ENCODE assay signal across 22 cellular contexts in the genomic region with DNA sequence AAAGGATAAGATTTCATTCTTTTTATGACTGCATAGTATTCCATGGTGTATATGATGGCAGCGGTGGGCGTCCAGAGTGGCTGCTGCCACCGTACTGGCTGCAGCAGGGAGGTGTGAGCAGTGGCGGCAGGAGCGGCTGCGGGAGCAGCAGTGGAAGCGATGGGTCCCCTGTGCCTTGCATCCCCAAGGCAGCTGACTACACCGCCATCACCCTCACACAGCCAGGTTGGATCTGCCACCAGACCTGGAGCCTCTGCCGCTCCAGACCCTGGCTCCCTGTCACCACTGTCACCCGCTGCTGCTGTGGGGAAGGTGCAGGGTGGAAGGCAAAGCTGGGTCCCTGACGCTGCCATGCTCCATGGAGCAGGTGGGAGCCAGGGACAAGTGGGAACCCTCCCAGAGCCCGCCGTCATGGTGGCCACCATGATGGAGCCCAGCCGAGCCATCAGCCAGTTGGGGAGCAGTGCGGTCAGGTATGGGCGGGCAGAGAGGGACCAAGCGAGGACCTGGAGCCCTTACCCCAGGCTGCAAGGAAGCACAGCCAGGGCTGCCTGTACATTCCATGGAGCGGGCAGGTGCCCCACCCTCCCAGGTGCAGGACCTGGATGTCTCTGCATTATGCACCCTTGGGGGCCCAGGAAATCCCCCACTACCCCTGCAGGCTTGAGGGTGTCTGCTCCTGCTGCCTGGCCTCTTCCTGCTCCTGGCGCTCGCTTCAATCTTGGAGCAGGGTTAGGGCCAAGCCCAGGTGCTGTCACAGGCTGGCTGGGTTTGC.
"Had no signal": no experiment of that assay in that cellular context is flagged by ENCODE, and none has a peak within 500 bp of the region (broad histone marks: within the 10 kb centered on the region; RNA-seq: fewer than 3 reads in every experiment).

No MANE protein-coding gene starts in this region.

- H3K9me3 ChIP-seq: neutrophil, pancreas, right lobe of liver, suprapubic skin, transverse colon had no signal

- H3K27me3 Mint-ChIP-seq: central memory CD8-positive, alpha-beta T cell; stimulated activated naive B cell treated with anti-CD40 and anti-IgM and Interleukin-4, amounts not matched to agents 10 μg/mL and 1 μg/mL and 100 μg/mL, for 72 hours; stimulated activated naive CD8-positive, alpha-beta T cell treated with anti-CD3 and anti-CD28 coated beads, Interleukin-15, amount 100 ng/mL, for 72 hours had no signal

- H3K4me3 Mint-ChIP-seq: central memory CD8-positive, alpha-beta T cell; naive thymus-derived CD8-positive, alpha-beta T cell; nephron progenitor cell; stimulated activated naive B cell treated with anti-CD40 and anti-IgM and Interleukin-4, amounts not matched to agents 10 μg/mL and 1 μg/mL and 100 μg/mL, for 72 hours; stimulated activated naive CD8-positive, alpha-beta T cell treated with anti-CD3 and anti-CD28 coated beads, Interleukin-15, amount 100 ng/mL, for 72 hours had no signal

- H3K4me1 Mint-ChIP-seq: central memory CD8-positive, alpha-beta T cell; naive thymus-derived CD8-positive, alpha-beta T cell; stimulated activated naive B cell treated with anti-CD40 and anti-IgM and Interleukin-4, amounts not matched to agents 10 μg/mL and 1 μg/mL and 100 μg/mL, for 72 hours; stimulated activated naive CD8-positive, alpha-beta T cell treated with anti-CD3 and anti-CD28 coated beads, Interleukin-15, amount 100 ng/mL, for 72 hours had no signal

- H3K27me3 ChIP-seq: esophagus muscularis mucosa, foreskin keratinocyte, left lung, neutrophil, pancreas, right lobe of liver, suprapubic skin, transverse colon had no signal

- H3K9me3 Mint-ChIP-seq: nephron progenitor cell had no signal

- ATAC-seq: foreskin keratinocyte; left lung; naive thymus-derived CD8-positive, alpha-beta T cell; pancreas; stimulated activated naive B cell treated with anti-CD40 and anti-IgM and Interleukin-4, amounts not matched to agents 10 μg/mL and 1 μg/mL and 100 μg/mL, for 72 hours; stimulated activated naive CD8-positive, alpha-beta T cell treated with anti-CD3 and anti-CD28 coated beads, Interleukin-15, amount 100 ng/mL, for 72 hours had no signal

- H3K36me3 Mint-ChIP-seq: naive thymus-derived CD8-positive, alpha-beta T cell; stimulated activated naive B cell treated with anti-CD40 and anti-IgM and Interleukin-4, amounts not matched to agents 10 μg/mL and 1 μg/mL and 100 μg/mL, for 72 hours had no signal

- H3K4me1 ChIP-seq: esophagus muscularis mucosa, foreskin keratinocyte, left lung, lower lobe of right lung, pancreas, right lobe of liver, suprapubic skin, transverse colon had no signal

- H3K36me3 ChIP-seq: esophagus muscularis mucosa, left lung, lower lobe of right lung, neutrophil, pancreas, right lobe of liver, suprapubic skin, transverse colon had no signal

- H3K27ac Mint-ChIP-seq: naive thymus-derived CD8-positive, alpha-beta T cell; nephron progenitor cell; stimulated activated naive B cell treated with anti-CD40 and anti-IgM and Interleukin-4, amounts not matched to agents 10 μg/mL and 1 μg/mL and 100 μg/mL, for 72 hours; stimulated activated naive CD8-positive, alpha-beta T cell treated with anti-CD3 and anti-CD28 coated beads, Interleukin-15, amount 100 ng/mL, for 72 hours had no signal

- H3K27ac ChIP-seq: coronary artery, esophagus muscularis mucosa, foreskin keratinocyte, left lung, lower lobe of right lung, neutrophil, pancreas, right lobe of liver, suprapubic skin, transverse colon had no signal

- DNase-seq: dermis blood vessel endothelial cell; effector memory CD4-positive, alpha-beta T cell; foreskin keratinocyte; glutamatergic neuron; lower lobe of right lung; nephron progenitor cell; retina; small intestine; stimulated activated CD4-positive, alpha-beta T cell treated with anti-CD3 and anti-CD28 coated beads, Interleukin-15, amount 100 ng/mL, for 24 hours; stimulated activated CD4-positive, alpha-beta T cell treated with anti-CD3 and anti-CD28 coated beads, Interleukin-2, amount 100 ng/mL, for 48 hours; stimulated activated naive B cell treated with anti-CD40 and anti-IgM and Interleukin-4, amounts not matched to agents 10 μg/mL and 1 μg/mL and 100 μg/mL, for 72 hours; stimulated activated naive CD8-positive, alpha-beta T cell treated with anti-CD3 and anti-CD28 coated beads, Interleukin-15, amount 100 ng/mL, for 72 hours; transverse colon had no signal

- H3K4me3 ChIP-seq: coronary artery, esophagus muscularis mucosa, left lung, lower lobe of right lung, pancreas, right lobe of liver, suprapubic skin, transverse colon had no signal
